In the genomic region with DNA sequence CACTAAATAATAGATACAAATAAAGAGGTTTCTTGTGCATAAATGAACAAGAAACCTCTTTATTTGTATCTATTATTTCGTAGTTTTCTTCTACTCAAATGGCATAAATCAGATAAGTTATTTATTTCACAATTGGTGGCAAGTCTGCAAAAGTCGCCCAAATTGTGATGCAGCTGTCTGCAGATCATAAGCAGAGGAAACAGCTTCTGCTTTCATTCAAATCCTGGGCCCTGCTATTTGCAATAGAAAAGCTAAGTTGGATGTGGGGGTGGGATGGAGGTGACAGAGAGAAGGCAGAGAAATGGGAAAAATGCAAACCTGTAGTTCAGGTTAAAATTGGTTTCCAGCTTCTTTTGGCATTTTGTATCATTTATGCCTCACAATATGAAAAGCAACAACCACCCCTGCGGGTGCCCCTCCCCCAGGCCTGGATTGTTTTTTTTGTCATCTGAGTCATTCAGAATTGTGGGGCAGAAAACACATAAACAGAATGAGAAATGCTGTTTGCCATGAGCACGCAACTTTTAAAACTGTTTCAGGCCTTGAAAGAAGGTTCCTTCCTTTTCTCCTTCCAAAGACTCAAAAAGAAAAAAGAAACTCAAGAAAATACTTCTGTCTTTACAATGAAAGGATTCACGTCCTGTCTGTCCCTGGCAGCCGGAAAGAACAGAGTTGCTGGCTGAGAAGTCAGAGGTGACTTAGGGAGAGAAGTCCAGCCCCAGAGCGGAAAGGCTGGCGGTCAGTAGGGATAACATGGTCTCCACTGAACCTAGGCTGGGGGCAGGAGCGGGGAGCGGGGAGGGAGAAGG, we compare ENCODE assay signal across 1 cellular context.
TF ChIP-seq lines count a peak whose summit lies in the region.

No MANE protein-coding gene starts in this region.

TF ChIP-seq in K562, 482 proteins besides CTCF, POLR2A, EP300 and RAD21 (continued from another document and continues in another):
- TF ChIP-seq, protein P1, sequence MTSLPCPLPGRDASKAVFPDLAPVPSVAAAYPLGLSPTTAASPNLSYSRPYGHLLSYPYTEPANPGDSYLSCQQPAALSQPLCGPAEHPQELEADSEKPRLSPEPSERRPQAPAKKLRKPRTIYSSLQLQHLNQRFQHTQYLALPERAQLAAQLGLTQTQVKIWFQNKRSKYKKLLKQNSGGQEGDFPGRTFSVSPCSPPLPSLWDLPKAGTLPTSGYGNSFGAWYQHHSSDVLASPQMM (CRISPR knock-in tag; IDR thresholded peaks at IDR 0.05): no peak
- TF ChIP-seq POLR3A (IDR thresholded peaks at IDR 0.05; ENCODE audit: borderline replicate concordance, extremely low read depth, insufficient read depth, insufficient read length): no peak
- TF ChIP-seq ZNF778 (CRISPR knock-in tag; IDR thresholded peaks at IDR 0.05): no peak
- peak; percentile 82; the same call in 1 of the 2 replicates for TF ChIP-seq DPF2 (IDR thresholded peaks at IDR 0.05)
- TF ChIP-seq ZNF79 (CRISPR knock-in tag; IDR thresholded peaks at IDR 0.05; ENCODE audit: low read depth): no peak
- TF ChIP-seq, protein P2, sequence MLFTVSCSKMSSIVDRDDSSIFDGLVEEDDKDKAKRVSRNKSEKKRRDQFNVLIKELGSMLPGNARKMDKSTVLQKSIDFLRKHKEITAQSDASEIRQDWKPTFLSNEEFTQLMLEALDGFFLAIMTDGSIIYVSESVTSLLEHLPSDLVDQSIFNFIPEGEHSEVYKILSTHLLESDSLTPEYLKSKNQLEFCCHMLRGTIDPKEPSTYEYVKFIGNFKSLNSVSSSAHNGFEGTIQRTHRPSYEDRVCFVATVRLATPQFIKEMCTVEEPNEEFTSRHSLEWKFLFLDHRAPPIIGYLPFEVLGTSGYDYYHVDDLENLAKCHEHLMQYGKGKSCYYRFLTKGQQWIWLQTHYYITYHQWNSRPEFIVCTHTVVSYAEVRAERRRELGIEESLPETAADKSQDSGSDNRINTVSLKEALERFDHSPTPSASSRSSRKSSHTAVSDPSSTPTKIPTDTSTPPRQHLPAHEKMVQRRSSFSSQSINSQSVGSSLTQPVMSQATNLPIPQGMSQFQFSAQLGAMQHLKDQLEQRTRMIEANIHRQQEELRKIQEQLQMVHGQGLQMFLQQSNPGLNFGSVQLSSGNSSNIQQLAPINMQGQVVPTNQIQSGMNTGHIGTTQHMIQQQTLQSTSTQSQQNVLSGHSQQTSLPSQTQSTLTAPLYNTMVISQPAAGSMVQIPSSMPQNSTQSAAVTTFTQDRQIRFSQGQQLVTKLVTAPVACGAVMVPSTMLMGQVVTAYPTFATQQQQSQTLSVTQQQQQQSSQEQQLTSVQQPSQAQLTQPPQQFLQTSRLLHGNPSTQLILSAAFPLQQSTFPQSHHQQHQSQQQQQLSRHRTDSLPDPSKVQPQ (CRISPR knock-in tag; IDR thresholded peaks at IDR 0.05; ENCODE audit: borderline replicate concordance): no peak
- TF ChIP-seq, protein P3, sequence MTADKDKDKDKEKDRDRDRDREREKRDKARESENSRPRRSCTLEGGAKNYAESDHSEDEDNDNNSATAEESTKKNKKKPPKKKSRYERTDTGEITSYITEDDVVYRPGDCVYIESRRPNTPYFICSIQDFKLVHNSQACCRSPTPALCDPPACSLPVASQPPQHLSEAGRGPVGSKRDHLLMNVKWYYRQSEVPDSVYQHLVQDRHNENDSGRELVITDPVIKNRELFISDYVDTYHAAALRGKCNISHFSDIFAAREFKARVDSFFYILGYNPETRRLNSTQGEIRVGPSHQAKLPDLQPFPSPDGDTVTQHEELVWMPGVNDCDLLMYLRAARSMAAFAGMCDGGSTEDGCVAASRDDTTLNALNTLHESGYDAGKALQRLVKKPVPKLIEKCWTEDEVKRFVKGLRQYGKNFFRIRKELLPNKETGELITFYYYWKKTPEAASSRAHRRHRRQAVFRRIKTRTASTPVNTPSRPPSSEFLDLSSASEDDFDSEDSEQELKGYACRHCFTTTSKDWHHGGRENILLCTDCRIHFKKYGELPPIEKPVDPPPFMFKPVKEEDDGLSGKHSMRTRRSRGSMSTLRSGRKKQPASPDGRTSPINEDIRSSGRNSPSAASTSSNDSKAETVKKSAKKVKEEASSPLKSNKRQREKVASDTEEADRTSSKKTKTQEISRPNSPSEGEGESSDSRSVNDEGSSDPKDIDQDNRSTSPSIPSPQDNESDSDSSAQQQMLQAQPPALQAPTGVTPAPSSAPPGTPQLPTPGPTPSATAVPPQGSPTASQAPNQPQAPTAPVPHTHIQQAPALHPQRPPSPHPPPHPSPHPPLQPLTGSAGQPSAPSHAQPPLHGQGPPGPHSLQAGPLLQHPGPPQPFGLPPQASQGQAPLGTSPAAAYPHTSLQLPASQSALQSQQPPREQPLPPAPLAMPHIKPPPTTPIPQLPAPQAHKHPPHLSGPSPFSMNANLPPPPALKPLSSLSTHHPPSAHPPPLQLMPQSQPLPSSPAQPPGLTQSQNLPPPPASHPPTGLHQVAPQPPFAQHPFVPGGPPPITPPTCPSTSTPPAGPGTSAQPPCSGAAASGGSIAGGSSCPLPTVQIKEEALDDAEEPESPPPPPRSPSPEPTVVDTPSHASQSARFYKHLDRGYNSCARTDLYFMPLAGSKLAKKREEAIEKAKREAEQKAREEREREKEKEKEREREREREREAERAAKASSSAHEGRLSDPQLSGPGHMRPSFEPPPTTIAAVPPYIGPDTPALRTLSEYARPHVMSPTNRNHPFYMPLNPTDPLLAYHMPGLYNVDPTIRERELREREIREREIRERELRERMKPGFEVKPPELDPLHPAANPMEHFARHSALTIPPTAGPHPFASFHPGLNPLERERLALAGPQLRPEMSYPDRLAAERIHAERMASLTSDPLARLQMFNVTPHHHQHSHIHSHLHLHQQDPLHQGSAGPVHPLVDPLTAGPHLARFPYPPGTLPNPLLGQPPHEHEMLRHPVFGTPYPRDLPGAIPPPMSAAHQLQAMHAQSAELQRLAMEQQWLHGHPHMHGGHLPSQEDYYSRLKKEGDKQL (CRISPR knock-in tag; IDR thresholded peaks at IDR 0.05; ENCODE audit: borderline replicate concordance): no peak
- no peak for TF ChIP-seq ZNF197 (CRISPR knock-in tag; IDR thresholded peaks at IDR 0.05; ENCODE audit: low read depth)
- no peak for TF ChIP-seq ZNF696 (CRISPR knock-in tag; conservative IDR thresholded peaks at IDR 0.05)
- TF ChIP-seq ZNF586 (CRISPR knock-in tag; conservative IDR thresholded peaks at IDR 0.05): no peak
- TF ChIP-seq, protein P4, sequence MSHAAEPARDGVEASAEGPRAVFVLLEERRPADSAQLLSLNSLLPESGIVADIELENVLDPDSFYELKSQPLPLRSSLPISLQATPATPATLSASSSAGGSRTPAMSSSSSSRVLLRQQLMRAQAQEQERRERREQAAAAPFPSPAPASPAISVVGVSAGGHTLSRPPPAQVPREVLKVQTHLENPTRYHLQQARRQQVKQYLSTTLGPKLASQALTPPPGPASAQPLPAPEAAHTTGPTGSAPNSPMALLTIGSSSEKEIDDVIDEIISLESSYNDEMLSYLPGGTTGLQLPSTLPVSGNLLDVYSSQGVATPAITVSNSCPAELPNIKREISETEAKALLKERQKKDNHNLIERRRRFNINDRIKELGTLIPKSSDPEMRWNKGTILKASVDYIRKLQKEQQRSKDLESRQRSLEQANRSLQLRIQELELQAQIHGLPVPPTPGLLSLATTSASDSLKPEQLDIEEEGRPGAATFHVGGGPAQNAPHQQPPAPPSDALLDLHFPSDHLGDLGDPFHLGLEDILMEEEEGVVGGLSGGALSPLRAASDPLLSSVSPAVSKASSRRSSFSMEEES (CRISPR knock-in tag; IDR thresholded peaks at IDR 0.05): no peak
- TF ChIP-seq, protein P5, sequence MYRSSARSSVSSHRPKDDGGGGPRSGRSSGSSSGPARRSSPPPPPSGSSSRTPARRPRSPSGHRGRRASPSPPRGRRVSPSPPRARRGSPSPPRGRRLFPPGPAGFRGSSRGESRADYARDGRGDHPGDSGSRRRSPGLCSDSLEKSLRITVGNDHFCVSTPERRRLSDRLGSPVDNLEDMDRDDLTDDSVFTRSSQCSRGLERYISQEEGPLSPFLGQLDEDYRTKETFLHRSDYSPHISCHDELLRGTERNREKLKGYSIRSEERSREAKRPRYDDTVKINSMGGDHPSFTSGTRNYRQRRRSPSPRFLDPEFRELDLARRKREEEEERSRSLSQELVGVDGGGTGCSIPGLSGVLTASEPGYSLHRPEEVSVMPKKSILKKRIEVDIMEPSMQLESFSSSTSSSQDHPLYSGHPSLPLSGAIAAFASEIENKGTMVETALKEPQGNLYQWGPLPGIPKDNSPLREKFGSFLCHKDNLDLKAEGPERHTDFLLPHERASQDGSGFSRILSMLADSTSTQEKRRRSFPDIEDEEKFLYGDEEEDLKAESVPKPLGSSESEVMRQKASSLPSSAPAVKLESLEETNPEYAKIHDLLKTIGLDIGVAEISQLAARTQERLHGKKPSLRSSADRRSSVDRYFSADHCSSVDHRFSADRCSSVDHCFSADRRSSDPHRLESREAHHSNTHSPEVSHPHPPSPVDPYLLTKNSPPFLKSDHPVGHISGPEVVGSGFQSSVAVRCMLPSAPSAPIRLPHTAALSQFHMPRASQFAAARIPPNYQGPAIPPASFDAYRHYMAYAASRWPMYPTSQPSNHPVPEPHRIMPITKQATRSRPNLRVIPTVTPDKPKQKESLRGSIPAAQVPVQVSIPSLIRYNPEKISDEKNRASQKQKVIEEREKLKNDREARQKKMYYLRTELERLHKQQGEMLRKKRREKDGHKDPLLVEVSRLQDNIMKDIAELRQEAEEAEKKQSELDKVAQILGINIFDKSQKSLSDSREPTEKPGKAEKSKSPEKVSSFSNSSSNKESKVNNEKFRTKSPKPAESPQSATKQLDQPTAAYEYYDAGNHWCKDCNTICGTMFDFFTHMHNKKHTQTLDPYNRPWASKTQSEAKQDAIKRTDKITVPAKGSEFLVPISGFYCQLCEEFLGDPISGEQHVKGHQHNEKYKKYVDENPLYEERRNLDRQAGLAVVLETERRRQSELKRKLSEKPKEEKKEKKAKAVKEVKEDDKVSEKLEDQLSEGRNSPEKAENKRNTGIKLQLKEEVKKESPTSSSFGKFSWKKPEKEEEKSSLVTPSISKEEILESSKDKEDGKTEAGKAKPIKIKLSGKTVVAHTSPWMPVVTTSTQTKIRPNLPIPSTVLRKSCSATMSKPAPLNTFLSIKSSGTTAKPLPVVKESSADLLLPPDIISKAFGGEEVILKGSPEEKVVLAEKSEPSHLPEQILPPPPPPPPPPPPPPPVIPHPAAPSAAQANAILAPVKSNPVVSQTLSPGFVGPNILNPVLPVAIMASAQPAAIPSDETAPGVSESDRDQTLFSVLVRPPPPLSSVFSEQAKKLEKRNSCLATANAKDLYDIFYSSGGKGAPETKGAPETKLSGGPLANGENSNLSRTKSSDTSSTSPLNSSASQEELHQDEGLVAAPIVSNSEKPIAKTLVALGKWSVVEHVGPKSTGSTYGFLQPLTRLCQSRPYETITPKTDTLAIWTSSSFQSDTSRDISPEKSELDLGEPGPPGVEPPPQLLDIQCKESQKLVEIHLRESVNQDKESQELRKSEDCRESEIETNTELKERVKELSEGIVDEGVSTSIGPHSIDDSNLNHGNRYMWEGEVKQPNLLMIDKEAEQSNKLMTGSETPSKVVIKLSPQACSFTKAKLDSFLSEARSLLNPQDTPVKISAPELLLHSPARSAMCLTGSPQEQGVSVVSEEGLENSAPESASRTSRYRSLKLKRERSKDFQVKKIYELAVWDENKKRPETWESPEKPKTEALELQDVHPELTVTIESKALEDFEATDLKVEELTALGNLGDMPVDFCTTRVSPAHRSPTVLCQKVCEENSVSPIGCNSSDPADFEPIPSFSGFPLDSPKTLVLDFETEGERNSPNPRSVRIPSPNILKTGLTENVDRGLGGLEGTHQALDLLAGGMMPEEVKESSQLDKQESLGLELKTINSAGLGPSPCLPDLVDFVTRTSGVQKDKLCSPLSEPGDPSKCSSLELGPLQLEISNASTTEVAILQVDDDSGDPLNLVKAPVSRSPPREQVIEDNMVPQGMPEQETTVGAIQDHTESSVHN (IDR thresholded peaks at IDR 0.05; ENCODE audit: borderline replicate concordance in 1 of 2, low read depth in 1 of 2): no peak
- no peak for TF ChIP-seq CCNT2 (IDR thresholded peaks at IDR 0.05; ENCODE audit: borderline replicate concordance, extremely low read depth, insufficient read length, low read depth, low read length)
- TF ChIP-seq FOXK2 (conservative IDR thresholded peaks at IDR 0.05 in 1 of 2, IDR thresholded peaks at IDR 0.05 in 1 of 2; ENCODE audit: low read depth in 2 of 2): peak; percentile 37 to 69; a peak in 3 of 4 replicates
- TF ChIP-seq ZNF165 (CRISPR knock-in tag; IDR thresholded peaks at IDR 0.05; ENCODE audit: borderline replicate concordance): no peak
- no peak for TF ChIP-seq RBM34 (IDR thresholded peaks at IDR 0.05; ENCODE audit: borderline replicate concordance, insufficient read depth, low read length)
- no peak for TF ChIP-seq HDAC1 (IDR thresholded peaks at IDR 0.05)
- TF ChIP-seq, protein P6, sequence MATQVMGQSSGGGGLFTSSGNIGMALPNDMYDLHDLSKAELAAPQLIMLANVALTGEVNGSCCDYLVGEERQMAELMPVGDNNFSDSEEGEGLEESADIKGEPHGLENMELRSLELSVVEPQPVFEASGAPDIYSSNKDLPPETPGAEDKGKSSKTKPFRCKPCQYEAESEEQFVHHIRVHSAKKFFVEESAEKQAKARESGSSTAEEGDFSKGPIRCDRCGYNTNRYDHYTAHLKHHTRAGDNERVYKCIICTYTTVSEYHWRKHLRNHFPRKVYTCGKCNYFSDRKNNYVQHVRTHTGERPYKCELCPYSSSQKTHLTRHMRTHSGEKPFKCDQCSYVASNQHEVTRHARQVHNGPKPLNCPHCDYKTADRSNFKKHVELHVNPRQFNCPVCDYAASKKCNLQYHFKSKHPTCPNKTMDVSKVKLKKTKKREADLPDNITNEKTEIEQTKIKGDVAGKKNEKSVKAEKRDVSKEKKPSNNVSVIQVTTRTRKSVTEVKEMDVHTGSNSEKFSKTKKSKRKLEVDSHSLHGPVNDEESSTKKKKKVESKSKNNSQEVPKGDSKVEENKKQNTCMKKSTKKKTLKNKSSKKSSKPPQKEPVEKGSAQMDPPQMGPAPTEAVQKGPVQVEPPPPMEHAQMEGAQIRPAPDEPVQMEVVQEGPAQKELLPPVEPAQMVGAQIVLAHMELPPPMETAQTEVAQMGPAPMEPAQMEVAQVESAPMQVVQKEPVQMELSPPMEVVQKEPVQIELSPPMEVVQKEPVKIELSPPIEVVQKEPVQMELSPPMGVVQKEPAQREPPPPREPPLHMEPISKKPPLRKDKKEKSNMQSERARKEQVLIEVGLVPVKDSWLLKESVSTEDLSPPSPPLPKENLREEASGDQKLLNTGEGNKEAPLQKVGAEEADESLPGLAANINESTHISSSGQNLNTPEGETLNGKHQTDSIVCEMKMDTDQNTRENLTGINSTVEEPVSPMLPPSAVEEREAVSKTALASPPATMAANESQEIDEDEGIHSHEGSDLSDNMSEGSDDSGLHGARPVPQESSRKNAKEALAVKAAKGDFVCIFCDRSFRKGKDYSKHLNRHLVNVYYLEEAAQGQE (CRISPR knock-in tag; IDR thresholded peaks at IDR 0.05; ENCODE audit: low read depth): no peak
